Comparison of ENCODE assay signal across 1 cellular context in the genomic region with DNA sequence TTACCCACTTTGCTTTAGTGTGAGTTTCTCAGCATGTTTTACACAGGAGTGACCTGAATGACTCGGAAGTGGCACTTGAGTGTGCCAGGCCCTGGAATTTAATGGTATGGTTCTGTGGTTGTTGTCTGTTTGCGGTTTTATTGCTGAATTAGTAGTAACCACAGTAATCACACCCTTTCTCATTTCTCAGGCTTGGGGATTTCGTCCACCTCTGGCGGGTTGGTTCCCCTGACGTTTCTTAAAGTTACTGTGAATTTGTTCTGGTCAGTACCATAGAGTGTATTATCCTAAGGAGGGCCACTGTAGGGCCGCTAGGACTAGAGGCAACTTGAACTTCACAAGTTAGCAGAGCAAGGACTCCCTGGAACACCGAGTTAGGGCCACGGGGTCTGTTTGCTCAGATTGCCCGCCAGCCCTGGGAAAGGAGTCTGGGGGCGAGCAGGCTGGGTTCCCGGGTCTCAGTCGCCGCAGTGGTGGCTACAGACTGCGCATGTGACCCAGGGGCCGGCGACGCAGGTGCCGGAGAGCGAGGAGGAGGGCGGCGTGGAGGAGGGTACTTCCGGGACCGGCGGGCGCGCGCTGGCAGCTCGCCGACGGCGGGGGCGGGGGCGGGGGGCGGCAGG.
A peak's percentile ranks its signal among the peaks of the same experiment; 100 is the strongest.
TF ChIP-seq lines count a peak whose summit lies in the region.

No MANE protein-coding gene starts in this region.

TF ChIP-seq in K562, 482 proteins besides CTCF, POLR2A, EP300 and RAD21 (continued from another document and continues in another):
- TF ChIP-seq TRIM25 (IDR thresholded peaks at IDR 0.05; ENCODE audit: borderline replicate concordance) (no peak), ZNF274 (IDR thresholded peaks at IDR 0.05; ENCODE audit: borderline replicate concordance, low read depth, low read length) (no peak), NRF1 (conservative IDR thresholded peaks at IDR 0.05 in 1 of 2, IDR thresholded peaks at IDR 0.05 in 1 of 2) (peak; percentile 74 to 80), KDM5B (IDR thresholded peaks at IDR 0.05; ENCODE audit: insufficient replicate concordance, low read depth, low read length) (peak; percentile 2), HEY1 (CRISPR knock-in tag; IDR thresholded peaks at IDR 0.05; ENCODE audit: borderline replicate concordance) (0 out of 2 replicates have a peak, but pooled peaks have one; percentile 44), TFAP4 (CRISPR knock-in tag; IDR thresholded peaks at IDR 0.05; ENCODE audit: borderline replicate concordance) (peak; percentile 22; the same call in 1 of the 2 replicates), KDM2B (CRISPR knock-in tag; IDR thresholded peaks at IDR 0.05) (no peak), MGA (IDR thresholded peaks at IDR 0.05) (peak; percentile 78), BRF1 (IDR thresholded peaks at IDR 0.05; ENCODE audit: borderline replicate concordance, extremely low read depth, insufficient read length) (no peak), CREB3L1 (IDR thresholded peaks at IDR 0.05; ENCODE audit: borderline replicate concordance, low read depth) (no peak), ZNF41 (CRISPR knock-in tag; conservative IDR thresholded peaks at IDR 0.05) (no peak), HNRNPH1 (optimal IDR thresholded peaks at IDR 0.05; ENCODE audit: low read depth, low read length) (no peak), NELFE (IDR thresholded peaks at IDR 0.05; ENCODE audit: insufficient read depth, insufficient read length) (no peak), C11orf30 (IDR thresholded peaks at IDR 0.05; ENCODE audit: low read depth) (0 out of 2 replicates have a peak, but pooled peaks have one; percentile 4), RBBP5 (IDR thresholded peaks at IDR 0.05; ENCODE audit: borderline replicate concordance, insufficient read depth, low read length, poor library complexity, severe bottlenecking) (no peak), POLR2AphosphoS5 (IDR thresholded peaks at IDR 0.05; ENCODE audit: control insufficient read depth, insufficient read depth, low read depth, low read length) (peak; percentile 60; the same call in 1 of the 2 replicates), NKRF (IDR thresholded peaks at IDR 0.05; ENCODE audit: borderline replicate concordance) (no peak), HMGXB4 (CRISPR knock-in tag; IDR thresholded peaks at IDR 0.05) (no peak)
- TF ChIP-seq, protein P1, sequence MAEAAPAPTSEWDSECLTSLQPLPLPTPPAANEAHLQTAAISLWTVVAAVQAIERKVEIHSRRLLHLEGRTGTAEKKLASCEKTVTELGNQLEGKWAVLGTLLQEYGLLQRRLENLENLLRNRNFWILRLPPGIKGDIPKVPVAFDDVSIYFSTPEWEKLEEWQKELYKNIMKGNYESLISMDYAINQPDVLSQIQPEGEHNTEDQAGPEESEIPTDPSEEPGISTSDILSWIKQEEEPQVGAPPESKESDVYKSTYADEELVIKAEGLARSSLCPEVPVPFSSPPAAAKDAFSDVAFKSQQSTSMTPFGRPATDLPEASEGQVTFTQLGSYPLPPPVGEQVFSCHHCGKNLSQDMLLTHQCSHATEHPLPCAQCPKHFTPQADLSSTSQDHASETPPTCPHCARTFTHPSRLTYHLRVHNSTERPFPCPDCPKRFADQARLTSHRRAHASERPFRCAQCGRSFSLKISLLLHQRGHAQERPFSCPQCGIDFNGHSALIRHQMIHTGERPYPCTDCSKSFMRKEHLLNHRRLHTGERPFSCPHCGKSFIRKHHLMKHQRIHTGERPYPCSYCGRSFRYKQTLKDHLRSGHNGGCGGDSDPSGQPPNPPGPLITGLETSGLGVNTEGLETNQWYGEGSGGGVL (CRISPR knock-in tag; IDR thresholded peaks at IDR 0.05), result no peak
- TF ChIP-seq, protein P2, sequence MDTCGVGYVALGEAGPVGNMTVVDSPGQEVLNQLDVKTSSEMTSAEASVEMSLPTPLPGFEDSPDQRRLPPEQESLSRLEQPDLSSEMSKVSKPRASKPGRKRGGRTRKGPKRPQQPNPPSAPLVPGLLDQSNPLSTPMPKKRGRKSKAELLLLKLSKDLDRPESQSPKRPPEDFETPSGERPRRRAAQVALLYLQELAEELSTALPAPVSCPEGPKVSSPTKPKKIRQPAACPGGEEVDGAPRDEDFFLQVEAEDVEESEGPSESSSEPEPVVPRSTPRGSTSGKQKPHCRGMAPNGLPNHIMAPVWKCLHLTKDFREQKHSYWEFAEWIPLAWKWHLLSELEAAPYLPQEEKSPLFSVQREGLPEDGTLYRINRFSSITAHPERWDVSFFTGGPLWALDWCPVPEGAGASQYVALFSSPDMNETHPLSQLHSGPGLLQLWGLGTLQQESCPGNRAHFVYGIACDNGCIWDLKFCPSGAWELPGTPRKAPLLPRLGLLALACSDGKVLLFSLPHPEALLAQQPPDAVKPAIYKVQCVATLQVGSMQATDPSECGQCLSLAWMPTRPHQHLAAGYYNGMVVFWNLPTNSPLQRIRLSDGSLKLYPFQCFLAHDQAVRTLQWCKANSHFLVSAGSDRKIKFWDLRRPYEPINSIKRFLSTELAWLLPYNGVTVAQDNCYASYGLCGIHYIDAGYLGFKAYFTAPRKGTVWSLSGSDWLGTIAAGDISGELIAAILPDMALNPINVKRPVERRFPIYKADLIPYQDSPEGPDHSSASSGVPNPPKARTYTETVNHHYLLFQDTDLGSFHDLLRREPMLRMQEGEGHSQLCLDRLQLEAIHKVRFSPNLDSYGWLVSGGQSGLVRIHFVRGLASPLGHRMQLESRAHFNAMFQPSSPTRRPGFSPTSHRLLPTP (IDR thresholded peaks at IDR 0.05; ENCODE audit: borderline replicate concordance, extremely low read depth, insufficient read length), result no peak
